Comparison of ENCODE assay signal across 22 cellular contexts in the genomic region with DNA sequence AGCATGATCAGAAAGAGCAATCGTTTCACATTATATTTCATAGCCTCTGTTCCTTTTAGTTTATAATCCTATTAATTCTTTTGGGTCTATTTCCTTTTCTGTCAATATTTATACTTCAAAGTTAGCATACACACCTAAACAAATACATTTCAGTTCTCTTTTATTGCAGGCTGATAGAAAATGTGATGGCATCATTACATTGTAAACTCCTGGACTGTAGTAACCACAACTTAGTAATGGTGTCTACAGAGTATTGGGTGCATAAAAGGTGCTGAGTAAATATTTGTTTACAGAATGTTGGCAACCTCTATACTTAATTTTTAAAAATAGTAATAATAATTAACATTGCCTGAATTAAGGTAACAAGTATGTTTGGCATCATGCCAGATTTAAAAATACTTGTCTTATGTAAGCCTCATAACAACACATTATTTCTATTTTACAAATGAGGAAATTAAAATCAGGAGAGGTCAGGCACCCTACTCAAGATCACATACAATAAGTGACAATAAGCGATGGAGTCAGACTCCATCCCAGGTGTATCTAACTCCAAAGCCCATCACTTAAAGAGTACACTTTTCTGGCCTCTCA.
A peak's percentile ranks its signal among the peaks of the same experiment; 100 is the strongest.
DNase-seq lines count a peak whose midpoint lies in the region; ATAC-seq and TF ChIP-seq lines count a peak whose summit lies in the region.
"Had no signal": no experiment of that assay in that cellular context is flagged by ENCODE, and none has a peak within 500 bp of the region (broad histone marks: within the 10 kb centered on the region; RNA-seq: fewer than 3 reads in every experiment).

No MANE protein-coding gene starts in this region.

- H3K4me1 ChIP-seq in mucosa of descending colon (ENCODE audit: low read depth), result no peaks in the 10 kb centered on the region

- peak; percentile 86 for ATAC-seq in mucosa of descending colon
- ATAC-seq: GM12878, Right ventricle myocardium inferior, T-cell had no signal

- intact Hi-C loops in mucosa of descending colon (cut with DNase I, micrococcal nuclease), result no loop called here

- DNase-seq in COR-L47 (lab: John Stamatoyannopoulos, UW), result peak; percentile 1
- peak; percentile 13 for DNase-seq in HT-29 (ENCODE audit: low spot score)
- peak; percentile 23 for DNase-seq in NCI-H748 treated with DMSO at 0.1 percent for 48 hours (lab: John Stamatoyannopoulos, UW)
- no peak for DNase-seq in mucosa of descending colon
- DNase-seq in activated CD4-positive, alpha-beta T cell treated with anti-CD3 and anti-CD28 coated beads for 1 hour, result no peak
- DNase-seq in COLO829 (ENCODE audit: low spot score), result no peak
- DNase-seq in NCI-H2081 treated with DMSO at 0.1 percent for 48 hours (lab: John Stamatoyannopoulos, UW), result no peak
- DNase-seq: GDM1, GOT3, KBM-7, MG63, NCI-H1105 treated with DMSO at 0.1 percent for 48 hours, NCI-H146, NCI-H1930, NCI-H2227 treated with DMSO at 0.1 percent for 48 hours, NCI-H526 treated with DMSO at 0.1 percent for 48 hours, PC-9, SJCRH30, T-cell had no signal

- H3K9me3 ChIP-seq in mucosa of descending colon, result no peaks in the 10 kb centered on the region
- H3K9me3 ChIP-seq: HAP-1, SJCRH30 had no signal

- no peak for TF ChIP-seq CTCF in mucosa of descending colon (IDR thresholded peaks at IDR 0.05)

- H3K36me3 ChIP-seq in mucosa of descending colon (ENCODE audit: low read depth), result no peaks in the 10 kb centered on the region
- H3K36me3 ChIP-seq: HAP-1, MG63, SJCRH30 had no signal

- H3K4me3 ChIP-seq in mucosa of descending colon, result no peak overlapping the region
- H3K4me3 ChIP-seq: GM12878, HAP-1, MG63, PC-9, SJCRH30 had no signal

Comparison
In these comparisons a context has a peak if more than half of its experiments do, and no peak if none do; other contexts are left out.
1. DNase-seq: peak in COR-L47 (single experiment), HT-29 (single experiment) and NCI-H748 treated with DMSO at 0.1 percent for 48 hours (single experiment); none in mucosa of descending colon (0 of 3), activated CD4-positive, alpha-beta T cell treated with anti-CD3 and anti-CD28 coated beads for 1 hour (single experiment), COLO829 (single experiment) and NCI-H2081 treated with DMSO at 0.1 percent for 48 hours (single experiment).